ENCODE assay signal across 8 cellular contexts in genomic region chr19:36528194-36528920, GRCh38. TPM values are rescaled to one million over a fixed set of nuclear protein-coding genes. Genes with fewer than 3 reads are reported as not detected.
DNase-seq lines count a peak whose midpoint lies in the region; ATAC-seq and TF ChIP-seq lines count a peak whose summit lies in the region.

Gene ZNF260 (minus strand): TSS chr19:36528271. CDS start chr19:36515238, 13,033 bp downstream.

- H3K4me3 Mint-ChIP-seq in activated CD4-positive, alpha-beta T cell treated with anti-CD3 and anti-CD28 coated beads for 36 hours = peak within 1 kb of the TSS; percentile 87

- no peaks in the 10 kb centered on the region for H3K27me3 Mint-ChIP-seq in activated CD4-positive, alpha-beta T cell treated with anti-CD3 and anti-CD28 coated beads for 36 hours

- DNase-seq in AG20443 (ENCODE audit: low spot score) = peak; percentile 98
- DNase-seq in NCI-H510A treated with DMSO at 0.1 percent for 48 hours (lab: John Stamatoyannopoulos, UW) = peak; percentile 97
- DNase-seq in activated CD4-positive, alpha-beta T cell treated with anti-CD3 and anti-CD28 coated beads for 36 hours = peak; percentile 97
- peak; percentile 99 for DNase-seq in choroid plexus epithelial cell (ENCODE audit: low read depth)
- peak; percentile 82 for DNase-seq in kidney epithelial cell (ENCODE audit: low read depth)
- DNase-seq in stimulated activated CD4-positive, alpha-beta T cell treated with anti-CD3 and anti-CD28 coated beads, Interleukin-15, amount 100 ng/mL, for 24 hours = peak; percentile 96

- H3K27ac Mint-ChIP-seq in activated CD4-positive, alpha-beta T cell treated with anti-CD3 and anti-CD28 coated beads for 36 hours = peak within 1 kb of the TSS; percentile 96

- intact Hi-C loops in activated CD4-positive, alpha-beta T cell treated with anti-CD3 and anti-CD28 coated beads for 36 hours (cut with DNase I, micrococcal nuclease) = loop anchor here (1.0 to 2.0 kb wide), 22 partner anchors 39 to 842 kb away; partner anchors contain the start of genes ZFP14 (in 2 of the 2), ZNF345 (in 2 of the 2), ZNF461 (in 2 of the 2) and ZNF529 (in 2 of the 2)

- H3K36me3 Mint-ChIP-seq in activated CD4-positive, alpha-beta T cell treated with anti-CD3 and anti-CD28 coated beads for 36 hours (ENCODE audit: low read depth) = peaks cover 61% of the 10 kb centered on the region

- no peaks in the 10 kb centered on the region for H3K27me3 ChIP-seq in kidney epithelial cell (ENCODE audit: control insufficient read depth, insufficient read depth, low read length)

- no peaks in the 10 kb centered on the region for H3K36me3 ChIP-seq in kidney epithelial cell (ENCODE audit: control insufficient read depth, insufficient read depth, low read length)

- POLR2A ChIA-PET in activated CD4-positive, alpha-beta T cell treated with anti-CD3 and anti-CD28 coated beads for 36 hours (lab: Charles Lee) = interaction anchor here (0.6 to 2.3 kb wide), 5 partner anchors 39 to 400 kb away, joined by 4 to 17 read pairs (median 5); partner anchors contain the start of genes ZNF345, ZNF529, ZNF565 and ZNF566

- H3K4me1 Mint-ChIP-seq in activated CD4-positive, alpha-beta T cell treated with anti-CD3 and anti-CD28 coated beads for 36 hours = peaks cover 14% of the 10 kb centered on the region

- H3K4me3 ChIP-seq in choroid plexus epithelial cell (ENCODE audit: low read depth, low read length) (peak within 1 kb of the TSS; percentile 93), kidney epithelial cell (ENCODE audit: low read depth, low read length) (peak within 1 kb of the TSS; percentile 84)

- TF ChIP-seq CTCF in choroid plexus epithelial cell (conservative IDR thresholded peaks at IDR 0.05; ENCODE audit: low read depth, low read length) (no peak), kidney epithelial cell (IDR thresholded peaks at IDR 0.05; ENCODE audit: insufficient read depth, low read length, poor library complexity, severe bottlenecking) (no peak)

- CTCF ChIA-PET in activated CD4-positive, alpha-beta T cell treated with anti-CD3 and anti-CD28 coated beads for 36 hours (lab: Charles Lee) = interaction anchor here (0.6 kb wide), 1 partner anchor 141 kb away, joined by 4 read pairs; no protein-coding TSS in a partner anchor

- peaks cover 28% of the 10 kb centered on the region for H3K9me3 Mint-ChIP-seq in activated CD4-positive, alpha-beta T cell treated with anti-CD3 and anti-CD28 coated beads for 36 hours (ENCODE audit: low read depth)

- ATAC-seq in GM19043 (IDR thresholded peaks at IDR 0.05; ENCODE audit: low read depth, unreplicated experiment) (peak; percentile 79), HG03378 (IDR thresholded peaks at IDR 0.05; ENCODE audit: unreplicated experiment) (peak; percentile 76)
- peak; percentile 91 for ATAC-seq in activated CD4-positive, alpha-beta T cell treated with anti-CD3 and anti-CD28 coated beads for 36 hours

RNA-seq across cellular contexts. Expression of gene ZNF260, which starts in this region (rescaled TPM):
- 1 to 10 TPM; 5.7 to 8.2 TPM for total RNA-seq in activated CD4-positive, alpha-beta T cell treated with anti-CD3 and anti-CD28 coated beads for 36 hours
- 18.6 and 19.4 TPM in 2 replicates for total RNA-seq in kidney epithelial cell

Comparison
In these comparisons a context has a peak if more than half of its experiments do, and no peak if none do; other contexts are left out.
1. Peak in every context shown above with its lines: DNase-seq, ATAC-seq and H3K4me3 ChIP-seq.